In the genomic region with DNA sequence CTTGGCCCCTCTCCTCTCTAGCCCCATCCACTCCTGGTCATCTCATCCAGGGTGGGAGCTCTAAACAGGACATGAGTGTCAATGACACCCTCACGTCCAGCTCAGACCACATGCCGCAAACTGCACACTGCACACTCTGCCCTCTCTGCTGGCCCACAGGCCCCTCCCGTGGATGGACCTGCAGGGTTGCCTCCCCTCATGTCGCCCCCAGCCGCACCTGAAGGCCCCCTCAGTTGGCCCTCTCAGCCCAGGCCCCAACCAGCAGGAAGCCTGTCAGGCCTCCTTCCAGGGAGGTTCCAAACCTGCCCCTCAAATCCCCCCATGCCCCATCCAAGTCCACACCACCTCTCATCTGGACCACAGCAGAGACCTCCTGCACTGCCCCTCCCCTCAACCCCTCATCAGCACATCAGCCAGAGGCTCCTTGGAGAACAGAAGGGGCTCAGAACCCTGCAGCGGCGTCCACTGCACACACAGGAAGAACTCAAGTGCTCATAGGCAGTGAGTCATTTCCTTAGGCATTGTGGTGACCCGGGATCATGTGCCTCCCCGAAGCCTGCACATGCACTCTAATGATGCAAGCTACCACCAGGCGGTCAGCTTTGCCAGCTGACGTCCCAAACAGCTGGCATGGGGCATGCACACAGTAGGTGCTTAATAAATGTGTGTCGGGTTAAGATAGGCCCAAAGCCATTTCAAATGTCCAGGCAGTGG, we compare ENCODE assay signal across 8 cellular contexts. TPM values are rescaled to one million over a fixed set of nuclear protein-coding genes. Genes with fewer than 3 reads are reported as not detected.
DNase-seq lines count a peak whose midpoint lies in the region; ATAC-seq and TF ChIP-seq lines count a peak whose summit lies in the region.

No MANE protein-coding gene starts in this region.

- peak; percentile 90 to 93 for DNase-seq in Kasumi-1 (lab: John Stamatoyannopoulos, UW)
- peak; percentile 88 for DNase-seq in activated CD4-positive, alpha-beta T cell treated with anti-CD3 and anti-CD28 coated beads, Interleukin-2, amount 10 ng/mL, durations not matched to agents 24 days and 14 days
- peak; percentile 44 for DNase-seq in effector CD4-positive, alpha-beta T cell
- peak in 5 of 10 donors; percentile 15 to 72 (median 42) for DNase-seq in naive thymus-derived CD8-positive, alpha-beta T cell
- peak in 1 of 2 donors; percentile 70 for DNase-seq in uterus
- no peak for DNase-seq in BE2C
- DNase-seq in GM19238 (ENCODE audit: insufficient read length, low spot score) = no peak

- H3K27ac ChIP-seq in BLaER1 treated with 17β-estradiol and CSF1 and Interleukin-3, amounts not matched to agents 10 nM and 100 nM = peak overlapping the region; percentile 68 to 93 (median 83)
- peak overlapping the region; percentile 62 to 65 for H3K27ac ChIP-seq in uterus

- H4K20me1 ChIP-seq in BLaER1 treated with 17β-estradiol and CSF1 and Interleukin-3, amounts not matched to agents 10 nM and 100 nM = no peaks in the 10 kb centered on the region; a peak in 3 of 22 replicates

- peak overlapping the region; percentile 87 for H3K4me3 Mint-ChIP-seq in activated CD4-positive, alpha-beta T cell treated with anti-CD3 and anti-CD28 coated beads, Interleukin-2, amount 10 ng/mL, durations not matched to agents 24 days and 14 days
- peak overlapping the region; percentile 28 to 92 (median 81) for H3K4me3 Mint-ChIP-seq in naive thymus-derived CD8-positive, alpha-beta T cell

- ATAC-seq in naive thymus-derived CD8-positive, alpha-beta T cell = peak; percentile 51 to 63

- H3K36me3 Mint-ChIP-seq in activated CD4-positive, alpha-beta T cell treated with anti-CD3 and anti-CD28 coated beads, Interleukin-2, amount 10 ng/mL, durations not matched to agents 24 days and 14 days (ENCODE audit: low read depth) = no peaks in the 10 kb centered on the region
- no peaks in the 10 kb centered on the region for H3K36me3 Mint-ChIP-seq in naive thymus-derived CD8-positive, alpha-beta T cell

- TF ChIP-seq POLR2A in uterus (IDR thresholded peaks at IDR 0.05) = no peak

- H3K9me3 Mint-ChIP-seq in activated CD4-positive, alpha-beta T cell treated with anti-CD3 and anti-CD28 coated beads, Interleukin-2, amount 10 ng/mL, durations not matched to agents 24 days and 14 days = no peaks in the 10 kb centered on the region
- no peaks in the 10 kb centered on the region for H3K9me3 Mint-ChIP-seq in naive thymus-derived CD8-positive, alpha-beta T cell

- no peaks in the 10 kb centered on the region for H3K27me3 Mint-ChIP-seq in activated CD4-positive, alpha-beta T cell treated with anti-CD3 and anti-CD28 coated beads, Interleukin-2, amount 10 ng/mL, durations not matched to agents 24 days and 14 days
- H3K27me3 Mint-ChIP-seq in naive thymus-derived CD8-positive, alpha-beta T cell = no peaks in the 10 kb centered on the region

- H3K36me3 ChIP-seq in BLaER1 treated with 17β-estradiol and CSF1 and Interleukin-3, amounts not matched to agents 10 nM and 100 nM = peaks cover 0 to 15% (median 0%) of the 10 kb centered on the region in 11 experiments; a peak in 4 of 22 replicates
- H3K36me3 ChIP-seq in uterus (no peaks in the 10 kb centered on the region), BE2C (no peaks in the 10 kb centered on the region)

- H3K27ac Mint-ChIP-seq in activated CD4-positive, alpha-beta T cell treated with anti-CD3 and anti-CD28 coated beads, Interleukin-2, amount 10 ng/mL, durations not matched to agents 24 days and 14 days = peak overlapping the region; percentile 97
- H3K27ac Mint-ChIP-seq in naive thymus-derived CD8-positive, alpha-beta T cell = peak overlapping the region; percentile 88 to 97 (median 94)

- intact Hi-C loops in activated CD4-positive, alpha-beta T cell treated with anti-CD3 and anti-CD28 coated beads, Interleukin-2, amount 10 ng/mL, durations not matched to agents 24 days and 14 days (cut with micrococcal nuclease) = loop anchor here (1.0 kb wide), 1 partner anchor 31 kb away; a partner anchor contains a TSS
- intact Hi-C loops in uterus (cut with DNase I; ENCODE audit: low total_unique reads) = loop anchor here (10.0 kb wide), 1 partner anchor 474 kb away; no protein-coding TSS in a partner anchor

- POLR2A ChIA-PET in naive thymus-derived CD8-positive, alpha-beta T cell (lab: Charles Lee) = interaction anchor here (0.7 to 1.8 kb wide), 5 partner anchors 11 to 116 kb away, joined by 3 to 6 read pairs (median 3); no protein-coding TSS in a partner anchor

- no peaks in the 10 kb centered on the region for H3K9me3 ChIP-seq in BLaER1 treated with 17β-estradiol and CSF1 and Interleukin-3, amounts not matched to agents 10 nM and 100 nM (replicated peaks in 1 of 11)
- H3K9me3 ChIP-seq in uterus (no peaks in the 10 kb centered on the region), BE2C (no peaks in the 10 kb centered on the region)

- H3K9ac ChIP-seq in BLaER1 treated with 17β-estradiol and CSF1 and Interleukin-3, amounts not matched to agents 10 nM and 100 nM = peak overlapping the region; percentile 53 to 86 (median 68); a peak in 18 of 22 replicates

- H3K4me3 ChIP-seq in BLaER1 treated with 17β-estradiol and CSF1 and Interleukin-3, amounts not matched to agents 10 nM and 100 nM = peak overlapping the region in 9 of 10 experiments; percentile 22 to 86 (median 56); a peak in 16 of 20 replicates
- H3K4me3 ChIP-seq in uterus (no peak overlapping the region), BE2C (ENCODE audit: low read depth, low read length) (no peak overlapping the region)

- H3K27me3 ChIP-seq in BLaER1 treated with 17β-estradiol and CSF1 and Interleukin-3, amounts not matched to agents 10 nM and 100 nM = no peaks in the 10 kb centered on the region
- H3K27me3 ChIP-seq in uterus (no peaks in the 10 kb centered on the region), BE2C (no peaks in the 10 kb centered on the region)

- no peak for TF ChIP-seq CTCF in uterus (IDR thresholded peaks at IDR 0.05)
- TF ChIP-seq CTCF in BE2C (IDR thresholded peaks at IDR 0.05; ENCODE audit: low read depth, low read length) = no peak

- peaks cover 65 to 83% (median 72%) of the 10 kb centered on the region in 10 experiments for H3K4me1 ChIP-seq in BLaER1 treated with 17β-estradiol and CSF1 and Interleukin-3, amounts not matched to agents 10 nM and 100 nM
- H3K4me1 ChIP-seq in uterus (no peaks in the 10 kb centered on the region), BE2C (no peaks in the 10 kb centered on the region)

- H3K4me1 Mint-ChIP-seq in activated CD4-positive, alpha-beta T cell treated with anti-CD3 and anti-CD28 coated beads, Interleukin-2, amount 10 ng/mL, durations not matched to agents 24 days and 14 days = peaks cover 28% of the 10 kb centered on the region
- peaks cover 22 to 49% (median 47%) of the 10 kb centered on the region in 4 donors for H3K4me1 Mint-ChIP-seq in naive thymus-derived CD8-positive, alpha-beta T cell

- H3K4me2 ChIP-seq in BLaER1 treated with 17β-estradiol and CSF1 and Interleukin-3, amounts not matched to agents 10 nM and 100 nM = peak overlapping the region; percentile 87 to 99 (median 97)

RNA-seq across cellular contexts. Expression of a gene that starts 12.9 kb away (rescaled TPM):
- total RNA-seq in activated CD4-positive, alpha-beta T cell treated with anti-CD3 and anti-CD28 coated beads, Interleukin-2, amount 10 ng/mL, durations not matched to agents 24 days and 14 days = 1.8 and 2.0 TPM in 2 replicates
- 1 to 10 TPM; 3.6 to 4.4 TPM for total RNA-seq in naive thymus-derived CD8-positive, alpha-beta T cell
- polyA plus RNA-seq in naive thymus-derived CD8-positive, alpha-beta T cell = under 1 TPM in 2 of 3 donors, not detected in 1; 0.27 to 0.34 TPM
- 100 to 1,000 TPM in 1 of 4 donors, 10 to 100 TPM in 3; 42.0 to 213 (median 71.7) TPM for total RNA-seq in uterus
- 3.6 TPM for polyA plus RNA-seq in BE2C (2012; ENCODE audit: insufficient read depth, insufficient read length, low read depth)

RNA-seq across cellular contexts. Expression of a gene that starts 30.7 kb away (rescaled TPM):
- total RNA-seq in activated CD4-positive, alpha-beta T cell treated with anti-CD3 and anti-CD28 coated beads, Interleukin-2, amount 10 ng/mL, durations not matched to agents 24 days and 14 days = 25.5 and 26.7 TPM in 2 replicates
- total RNA-seq in naive thymus-derived CD8-positive, alpha-beta T cell = under 1 TPM; 0.69 to 0.83 TPM
- not detected for polyA plus RNA-seq in naive thymus-derived CD8-positive, alpha-beta T cell
- total RNA-seq in uterus = 1 to 10 TPM in 1 of 4 donors, not detected in 3; 5.2 TPM
- not detected for polyA plus RNA-seq in BE2C (2012; ENCODE audit: insufficient read depth, insufficient read length, low read depth)

Comparison
In these comparisons a context has a peak if more than half of its experiments do, and no peak if none do; other contexts are left out.
1. H3K4me3 ChIP-seq: peak in BLaER1 treated with 17β-estradiol and CSF1 and Interleukin-3, amounts not matched to agents 10 nM and 100 nM (9 of 10); none in uterus (0 of 2) and BE2C (single experiment).
2. DNase-seq: peak in Kasumi-1 (2 of 2), activated CD4-positive, alpha-beta T cell treated with anti-CD3 and anti-CD28 coated beads, Interleukin-2, amount 10 ng/mL, durations not matched to agents 24 days and 14 days (single experiment) and effector CD4-positive, alpha-beta T cell (single experiment); none in BE2C (single experiment) and GM19238 (single experiment).
3. RNA of a gene that starts 12.9 kb away (total RNA-seq): 42.0 to 213 TPM in uterus; 3.6 to 4.4 TPM in naive thymus-derived CD8-positive, alpha-beta T cell and 1.8 to 2.0 TPM in activated CD4-positive, alpha-beta T cell treated with anti-CD3 and anti-CD28 coated beads, Interleukin-2, amount 10 ng/mL, durations not matched to agents 24 days and 14 days; every median in the first group is over 4 times any median in the second.